ENCODE assay signal across 11 cellular contexts in genomic region chr2:37768491-37768925, GRCh38.
DNase-seq lines count a peak whose midpoint lies in the region; ATAC-seq, FAIRE-seq and TF ChIP-seq lines count a peak whose summit lies in the region.
"Had no signal": no experiment of that assay in that cellular context is flagged by ENCODE, and none has a peak within 500 bp of the region (broad histone marks: within the 10 kb centered on the region; RNA-seq: fewer than 3 reads in every experiment).

No MANE protein-coding gene starts in this region.

- H2AK5ac ChIP-seq in neuronal stem cell (ENCODE audit: low read depth, low read length): no peak overlapping the region

- WGBS in neuronal stem cell (ENCODE audit: extremely low coverage in 2 of 2, insufficient read length in 2 of 2, insufficient replicate concordance in 1 of 2), 2 donors: no CpG with 5 or more reads among the region's 4 CpGs

- H3K27me3 ChIP-seq in MG63: no peaks in the 10 kb centered on the region
- H3K27me3 ChIP-seq in neuronal stem cell (ENCODE audit: control insufficient read depth in 3 of 3, insufficient read depth in 3 of 3, low read depth in 1 of 3, low read length in 3 of 3): no peaks in the 10 kb centered on the region

- H3K27ac ChIP-seq in epithelial cell of prostate (peak overlapping the region; percentile 48), neuronal stem cell (replicated peaks; ENCODE audit: low read length) (no peak overlapping the region)

- DNase-seq in AG08396 (ENCODE audit: low spot score) (peak; percentile 73), MG63 (peak; percentile 77), epithelial cell of prostate (ENCODE audit: low read depth, low spot score) (no peak), neuronal stem cell (ENCODE audit: low spot score) (no peak), GM12892 (ENCODE audit: insufficient read length) (no peak)
- DNase-seq: activated B cell treated with CpG ODN at 0.5 μM for 24 hours, DMS 273 treated with DMSO at 0.1 percent for 48 hours, NCI-H1436 had no signal

- H2BK5ac ChIP-seq in neuronal stem cell (ENCODE audit: low read length): no peak overlapping the region

- no peak overlapping the region for H3K4ac ChIP-seq in neuronal stem cell (ENCODE audit: low read length)

- H3K79me1 ChIP-seq in neuronal stem cell (ENCODE audit: low read depth, low read length): no peaks in the 10 kb centered on the region

- H3K9me3 ChIP-seq in MG63: no peaks in the 10 kb centered on the region
- H3K9me3 ChIP-seq in neuronal stem cell (replicated peaks in 1 of 2; ENCODE audit: control insufficient read depth in 2 of 2, insufficient read depth in 1 of 2, low read depth in 1 of 2, low read length in 2 of 2): no peaks in the 10 kb centered on the region

- no peak overlapping the region for H3K9ac ChIP-seq in neuronal stem cell (ENCODE audit: low read depth, low read length, poor library complexity)

- H4K91ac ChIP-seq in neuronal stem cell (ENCODE audit: low read depth, low read length, poor library complexity): no peak overlapping the region

- H3K14ac ChIP-seq in neuronal stem cell (ENCODE audit: low read length): no peak overlapping the region

- no peak overlapping the region for H3K4me2 ChIP-seq in neuronal stem cell (ENCODE audit: insufficient read depth, low read length, poor library complexity, severe bottlenecking)

- H2BK12ac ChIP-seq in neuronal stem cell (ENCODE audit: low read length): no peak overlapping the region

- ATAC-seq in GM18519 (IDR thresholded peaks at IDR 0.05; ENCODE audit: low FRiP score, unreplicated experiment): no peak
- ATAC-seq in GM21381 (IDR thresholded peaks at IDR 0.05; ENCODE audit: unreplicated experiment): no peak
- ATAC-seq in HG03135 (IDR thresholded peaks at IDR 0.05; ENCODE audit: unreplicated experiment): no peak

- H3K36me3 ChIP-seq in MG63 (no peaks in the 10 kb centered on the region), neuronal stem cell (replicated peaks in 1 of 2; ENCODE audit: control insufficient read depth in 2 of 2, insufficient read depth in 2 of 2, low read length in 2 of 2) (no peaks in the 10 kb centered on the region)

- H4K8ac ChIP-seq in neuronal stem cell (ENCODE audit: low read depth, low read length): no peak overlapping the region

- no peak overlapping the region for H3K4me3 ChIP-seq in MG63
- no peak overlapping the region for H3K4me3 ChIP-seq in neuronal stem cell (ENCODE audit: low read length in 2 of 2)

- H2AFZ ChIP-seq in neuronal stem cell (ENCODE audit: low read length): peak overlapping the region; percentile 53

- no peak overlapping the region for H3K23ac ChIP-seq in neuronal stem cell (ENCODE audit: low read depth, low read length, poor library complexity)

- no peak overlapping the region for H2BK120ac ChIP-seq in neuronal stem cell (ENCODE audit: low read depth, low read length)

- peaks cover 2 to 5% of the 10 kb centered on the region in 2 donors for H3K4me1 ChIP-seq in neuronal stem cell (ENCODE audit: control insufficient read depth in 2 of 2, insufficient read depth in 1 of 2, low read depth in 1 of 2, low read length in 2 of 2)

- no peak for TF ChIP-seq POLR2A in GM12892 (IDR thresholded peaks at IDR 0.05; ENCODE audit: low read depth, low read length)

- no peak overlapping the region for H2BK15ac ChIP-seq in neuronal stem cell (ENCODE audit: low read length)

- no peak for FAIRE-seq in GM12892 (lab: Jason Lieb, UNC)

- H3K18ac ChIP-seq in neuronal stem cell (ENCODE audit: low read length): no peak overlapping the region

Comparison
In these comparisons a context has a peak if more than half of its experiments do, and no peak if none do; other contexts are left out.
1. DNase-seq: peak in AG08396 (single experiment) and MG63 (single experiment); none in epithelial cell of prostate (single experiment), neuronal stem cell (single experiment) and GM12892 (single experiment).